Comparison of ENCODE assay signal across 1 cellular context in genomic region chr6:142045380-142046270, GRCh38.
TF ChIP-seq lines count a peak whose summit lies in the region.

No MANE protein-coding gene starts in this region.

TF ChIP-seq in HCT116, 20 proteins besides CTCF, POLR2A, EP300 and RAD21 (continued from another document):
- no peak for TF ChIP-seq POLR2AphosphoS5 (IDR thresholded peaks at IDR 0.05; ENCODE audit: low read depth, low read length)
- no peak for TF ChIP-seq EZH2 (IDR thresholded peaks at IDR 0.05)
